ENCODE assay signal across 8 cellular contexts in the genomic region with DNA sequence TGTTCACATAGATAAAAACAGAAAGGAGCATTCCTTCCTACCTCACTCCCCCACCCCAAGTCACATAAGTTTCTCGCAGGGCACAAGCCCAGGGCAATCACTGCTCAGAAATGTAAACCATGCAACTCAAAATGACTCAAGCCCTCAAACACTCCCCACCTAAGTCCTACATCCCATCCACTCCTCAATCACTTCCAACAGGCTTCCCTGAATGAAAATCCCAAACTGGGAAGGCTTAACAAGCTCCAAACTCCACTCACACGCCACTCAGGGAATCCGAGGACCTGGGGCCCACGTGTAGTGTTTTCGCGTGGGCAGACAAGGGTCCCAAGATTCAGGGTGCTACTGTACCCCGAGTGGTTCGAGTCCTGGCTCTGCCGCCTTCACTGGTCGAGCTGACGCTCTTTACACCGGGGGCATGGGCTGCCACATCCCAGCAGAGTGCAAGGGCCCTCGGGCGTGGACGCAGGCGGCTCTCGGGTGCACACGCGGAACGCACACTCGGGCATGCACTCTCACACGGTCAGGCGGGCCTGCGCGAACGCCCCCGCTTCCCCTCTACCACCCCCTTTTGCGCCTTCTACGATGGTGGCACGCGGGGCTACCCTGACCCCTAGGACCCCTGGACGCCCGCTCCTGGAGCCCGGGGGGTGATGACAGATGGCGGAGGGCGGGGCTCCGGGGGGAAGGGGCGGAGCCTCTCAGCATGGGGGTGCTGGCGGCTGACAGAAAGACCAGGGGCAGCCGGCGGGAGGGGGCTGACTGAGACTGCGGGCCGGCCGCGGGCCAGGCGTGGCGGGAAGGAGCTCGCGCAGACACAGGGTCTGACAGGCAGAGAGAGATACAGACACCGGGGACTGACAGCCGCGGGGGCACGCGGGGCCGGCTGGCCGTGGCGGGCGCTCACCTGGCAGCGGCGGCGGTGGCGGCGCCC. TPM values are rescaled to one million over a fixed set of nuclear protein-coding genes. Genes with fewer than 3 reads are reported as not detected.
DNase-seq lines count a peak whose midpoint lies in the region; ATAC-seq, FAIRE-seq and TF ChIP-seq lines count a peak whose summit lies in the region.

No MANE protein-coding gene starts in this region.

- FAIRE-seq in keratinocyte (lab: Jason Lieb, UNC): peak; percentile 78

- CTCF ChIA-PET in activated B cell treated with CpG ODN at 0.5 μM for 24 hours (lab: Charles Lee): interaction anchor here (1.0 kb wide), 1 partner anchor 67 kb away, joined by 4 read pairs; no protein-coding TSS in a partner anchor

- in situ Hi-C loops in GM13977 (cut with MboI; ENCODE audit: low pct_unique_long_range_greater_than_20kb, low sequenced_read_pairs, unreplicated experiment): no loop called here

- no peaks in the 10 kb centered on the region for H3K9me1 ChIP-seq in keratinocyte (ENCODE audit: control insufficient read depth, extremely low read depth, insufficient read depth, low read length)

- H4K20me1 ChIP-seq in keratinocyte (ENCODE audit: control insufficient read depth, extremely low read depth, insufficient read depth, low read length): no peaks in the 10 kb centered on the region

- no peaks in the 10 kb centered on the region for H3K9me3 Mint-ChIP-seq in activated B cell treated with CpG ODN at 0.5 μM for 24 hours

- intact Hi-C loops in activated B cell treated with CpG ODN at 0.5 μM for 24 hours (cut with micrococcal nuclease): loop anchor here (1.0 to 10.0 kb wide), 7 partner anchors 11 to 378 kb away; a partner anchor contains a TSS

- H3K27me3 Mint-ChIP-seq in activated B cell treated with CpG ODN at 0.5 μM for 24 hours: no peaks in the 10 kb centered on the region

- peak overlapping the region; percentile 87 for H3K27ac Mint-ChIP-seq in activated B cell treated with CpG ODN at 0.5 μM for 24 hours

- peak overlapping the region; percentile 91 for H3K4me3 Mint-ChIP-seq in activated B cell treated with CpG ODN at 0.5 μM for 24 hours

- dilution Hi-C loops in keratinocyte (cut with MboI; ENCODE audit: extremely low pct_ligation_motif_present, low sequenced_read_pairs): no loop called here

- TF ChIP-seq CTCF in GM13977 (IDR thresholded peaks at IDR 0.05; ENCODE audit: extremely low read depth, insufficient read depth, missing control alignments) (no peak), activated B cell treated with CpG ODN at 0.5 μM for 24 hours (IDR thresholded peaks at IDR 0.05) (no peak), cardiac fibroblast (IDR thresholded peaks at IDR 0.05; ENCODE audit: low read depth, low read length) (no peak), keratinocyte (optimal IDR thresholded peaks at IDR 0.05 in 1 of 3, IDR thresholded peaks at IDR 0.05 in 1 of 3, conservative IDR thresholded peaks at IDR 0.05 in 1 of 3; ENCODE audit: extremely low read depth in 1 of 3, insufficient read depth in 2 of 3, low read length in 3 of 3) (no peak)

- H3K79me2 ChIP-seq in keratinocyte (ENCODE audit: control insufficient read depth, insufficient read depth, low read length): peaks cover 40% of the 10 kb centered on the region

- H3K4me3 ChIP-seq in cardiac fibroblast (replicated peaks in 1 of 2; ENCODE audit: low read depth in 2 of 2, low read length in 2 of 2) (peak overlapping the region; percentile 82 to 88), keratinocyte (ENCODE audit: control insufficient read depth in 2 of 3, extremely low read depth in 1 of 3, insufficient read depth in 2 of 3, low read depth in 1 of 3, low read length in 3 of 3) (peak overlapping the region; percentile 64 to 82 (median 81))

- peak overlapping the region; percentile 88 for H3K9ac ChIP-seq in keratinocyte (ENCODE audit: control insufficient read depth, extremely low read depth, insufficient read depth, low read length)

- H3K27ac ChIP-seq in keratinocyte (ENCODE audit: control insufficient read depth, insufficient read depth, low read length): peak overlapping the region; percentile 78

- DNase-seq in GM13977 (ENCODE audit: low spot score) (peak; percentile 88), NCI-H1092 treated with DMSO at 0.1 percent for 48 hours (lab: John Stamatoyannopoulos, UW) (peak; percentile 49), activated B cell treated with CpG ODN at 0.5 μM for 24 hours (peak; percentile 65), cardiac fibroblast (ENCODE audit: low read depth in 2 of 2) (peak; percentile 81 to 94), keratinocyte (ENCODE audit: low read depth, low spot score) (no peak), NCI-H1048 (lab: John Stamatoyannopoulos, UW) (no peak)
- DNase-seq in stimulated activated CD4-positive, alpha-beta T cell treated with anti-CD3 and anti-CD28 coated beads, Interleukin-15, amount 100 ng/mL, for 24 hours: peak; percentile 87

- H2AFZ ChIP-seq in keratinocyte (ENCODE audit: control insufficient read depth, low read length): peak overlapping the region; percentile 82

- H3K9me3 ChIP-seq in keratinocyte (ENCODE audit: control insufficient read depth, low read depth, low read length): no peaks in the 10 kb centered on the region

- peaks cover 3% of the 10 kb centered on the region for H3K36me3 Mint-ChIP-seq in activated B cell treated with CpG ODN at 0.5 μM for 24 hours (ENCODE audit: low read depth)

- peak; percentile 60 for ATAC-seq in HG02623 (IDR thresholded peaks at IDR 0.05; ENCODE audit: unreplicated experiment)
- peak; percentile 56 for ATAC-seq in activated B cell treated with CpG ODN at 0.5 μM for 24 hours (ENCODE audit: low read depth)

- POLR2A ChIA-PET in activated B cell treated with CpG ODN at 0.5 μM for 24 hours (lab: Charles Lee): interaction anchor here (1.0 to 4.4 kb wide), 8 partner anchors 8 to 84 kb away, joined by 3 to 54 read pairs (median 3); no protein-coding TSS in a partner anchor

- H3K4me1 Mint-ChIP-seq in activated B cell treated with CpG ODN at 0.5 μM for 24 hours: peaks cover 23% of the 10 kb centered on the region

- peak overlapping the region; percentile 87 for H3K4me2 ChIP-seq in keratinocyte (ENCODE audit: control insufficient read depth, extremely low read depth, insufficient read depth, low read depth, low read length)

- H3K36me3 ChIP-seq in keratinocyte (ENCODE audit: control insufficient read depth in 2 of 2, extremely low read depth in 1 of 2, insufficient read depth in 2 of 2, low read length in 2 of 2): no peaks in the 10 kb centered on the region

- H3K27me3 ChIP-seq in keratinocyte (ENCODE audit: control insufficient read depth, extremely low read depth, insufficient read depth, low read length): no peaks in the 10 kb centered on the region

- peaks cover 15% of the 10 kb centered on the region for H3K4me1 ChIP-seq in keratinocyte (ENCODE audit: control insufficient read depth, extremely low read depth, insufficient read depth, low read length)

RNA-seq across cellular contexts. Expression of a gene that starts 0.7 kb away (rescaled TPM):
- 19.5 and 21.2 TPM in 2 replicates for total RNA-seq in activated B cell treated with CpG ODN at 0.5 μM for 24 hours
- polyA plus RNA-seq in keratinocyte: 12.6 to 19.6 TPM (median 16.5 TPM) in 3 replicates
- polyA plus RNA-seq in keratinocyte (2011; ENCODE audit: low read depth): 7.5 TPM
- 17.2 and 21.0 TPM in 2 replicates for polyA plus RNA-seq in keratinocyte (2011; cell fraction: cytosol; rRNA removed)
- polyA plus RNA-seq in keratinocyte (2011; cell fraction: nucleus; rRNA removed): 30.8 and 35.5 TPM in 2 replicates
- polyA plus RNA-seq in keratinocyte (2012; ENCODE audit: low replicate concordance): 6.7 and 16.3 TPM in 2 replicates
- 33.7 to 81.9 TPM (median 44.3 TPM) in 3 replicates for polyA minus RNA-seq in keratinocyte
- 21.5 TPM for polyA minus RNA-seq in keratinocyte (2011; cell fraction: cytosol; rRNA and poly(A)+ RNA removed)
- 14.6 and 35.0 TPM in 2 replicates for polyA minus RNA-seq in keratinocyte (2011; cell fraction: nucleus; rRNA and poly(A)+ RNA removed)

RNA-seq across cellular contexts. Expression of a gene that starts 23.8 kb away (rescaled TPM):
- total RNA-seq in activated B cell treated with CpG ODN at 0.5 μM for 24 hours: 0.60 and 0.66 TPM in 2 replicates
- 15.6 to 32.4 TPM (median 18.1 TPM) in 3 replicates for polyA plus RNA-seq in keratinocyte
- 6.8 TPM for polyA plus RNA-seq in keratinocyte (2011; ENCODE audit: low read depth)
- 5.0 and 6.8 TPM in 2 replicates for polyA plus RNA-seq in keratinocyte (2011; cell fraction: cytosol; rRNA removed)
- 99.7 and 132 TPM in 2 replicates for polyA plus RNA-seq in keratinocyte (2011; cell fraction: nucleus; rRNA removed)
- 12.8 and 16.4 TPM in 2 replicates for polyA plus RNA-seq in keratinocyte (2012; ENCODE audit: low replicate concordance)
- 24.5 to 32.6 TPM (median 26.3 TPM) in 3 replicates for polyA minus RNA-seq in keratinocyte
- polyA minus RNA-seq in keratinocyte (2011; cell fraction: cytosol; rRNA and poly(A)+ RNA removed): 6.7 TPM
- polyA minus RNA-seq in keratinocyte (2011; cell fraction: nucleus; rRNA and poly(A)+ RNA removed): 30.2 and 32.1 TPM in 2 replicates

RNA-seq across cellular contexts. Expression of a gene that starts 49.7 kb away (rescaled TPM):
- total RNA-seq in activated B cell treated with CpG ODN at 0.5 μM for 24 hours: not detected in 2 replicates
- not detected in 3 replicates for polyA plus RNA-seq in keratinocyte
- polyA plus RNA-seq in keratinocyte (2011; ENCODE audit: low read depth): not detected
- polyA plus RNA-seq in keratinocyte (2011; cell fraction: cytosol; rRNA removed): not detected in 2 replicates
- not detected in 2 replicates for polyA plus RNA-seq in keratinocyte (2011; cell fraction: nucleus; rRNA removed)
- polyA plus RNA-seq in keratinocyte (2012; ENCODE audit: low replicate concordance): 0.07 TPM in 1 of 2 replicates, not detected in the other
- polyA minus RNA-seq in keratinocyte: not detected in 3 replicates
- polyA minus RNA-seq in keratinocyte (2011; cell fraction: cytosol; rRNA and poly(A)+ RNA removed): not detected
- polyA minus RNA-seq in keratinocyte (2011; cell fraction: nucleus; rRNA and poly(A)+ RNA removed): not detected in 2 replicates

Comparison
In these comparisons a context has a peak if more than half of its experiments do, and no peak if none do; other contexts are left out.
1. DNase-seq: peak in GM13977 (single experiment), NCI-H1092 treated with DMSO at 0.1 percent for 48 hours (single experiment), activated B cell treated with CpG ODN at 0.5 μM for 24 hours (single experiment), cardiac fibroblast (2 of 2) and stimulated activated CD4-positive, alpha-beta T cell treated with anti-CD3 and anti-CD28 coated beads, Interleukin-15, amount 100 ng/mL, for 24 hours (single experiment); none in keratinocyte (single experiment) and NCI-H1048 (single experiment).